Comparison of ENCODE assay signal across 8 cellular contexts in the genomic region with DNA sequence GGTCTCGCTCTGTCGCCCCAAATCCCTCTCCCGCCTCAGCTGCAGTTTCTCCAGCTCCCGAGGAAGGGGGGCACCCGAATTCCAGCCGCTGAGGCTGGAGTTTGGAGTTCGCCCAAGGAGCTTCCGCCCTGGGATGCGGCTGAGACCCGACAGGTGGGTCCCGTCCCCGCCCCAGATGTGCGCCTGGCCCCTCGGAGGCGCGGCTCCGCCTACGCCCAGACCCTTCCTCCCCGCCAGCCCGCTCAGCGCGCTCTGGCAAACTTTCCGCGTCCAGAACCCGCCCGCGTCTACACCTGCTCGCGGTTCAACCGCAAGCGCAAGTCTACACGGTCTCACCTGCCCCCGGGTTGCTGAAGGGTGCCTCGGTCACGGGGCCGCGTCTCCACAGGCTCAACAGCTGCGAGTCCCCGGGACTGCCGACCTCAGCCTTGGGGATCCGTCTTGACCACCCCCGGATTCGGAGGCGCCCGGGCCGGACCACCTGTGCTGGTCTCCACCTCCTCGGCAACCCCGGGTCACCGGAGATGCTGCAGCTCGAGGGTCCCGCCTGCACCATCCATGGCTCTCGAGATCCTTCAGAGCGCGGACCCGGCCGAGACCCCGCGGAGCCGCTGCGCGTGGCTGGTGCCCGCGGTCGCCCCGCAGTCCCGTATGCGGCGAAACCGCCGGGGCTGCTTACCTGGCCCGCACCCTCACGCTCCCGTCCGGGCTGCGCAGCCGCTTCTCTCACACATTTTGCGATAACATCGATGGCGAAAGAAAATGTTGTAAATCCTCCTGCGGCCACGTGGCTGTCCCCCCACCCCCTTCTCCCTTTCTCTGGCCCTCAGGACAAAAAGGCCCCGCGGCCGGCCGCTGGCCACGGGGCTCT.
DNase-seq lines count a peak whose midpoint lies in the region; ATAC-seq and TF ChIP-seq lines count a peak whose summit lies in the region.

No MANE protein-coding gene starts in this region.

- TF ChIP-seq CTCF in esophagus squamous epithelium (IDR thresholded peaks at IDR 0.05) (peak in 1 of 6 experiments; percentile 3), osteocyte (IDR thresholded peaks at IDR 0.05) (no peak)

- H3K27ac ChIP-seq in esophagus squamous epithelium, result peak overlapping the region; percentile 63 to 83 (median 75)

- H3K9me3 Mint-ChIP-seq in osteocyte (ENCODE audit: unreplicated experiment), result no peaks in the 10 kb centered on the region

- H3K4me3 Mint-ChIP-seq in osteocyte (ENCODE audit: unreplicated experiment), result peak overlapping the region; percentile 72

- peaks cover 26 to 72% (median 45%) of the 10 kb centered on the region in 3 donors for H3K4me1 ChIP-seq in esophagus squamous epithelium

- H3K27me3 Mint-ChIP-seq in osteocyte (ENCODE audit: unreplicated experiment), result peaks cover 25% of the 10 kb centered on the region

- WGBS in esophagus squamous epithelium, 2 donors, result 0 to 2% methylated on average over 10 to 16 of the region's 86 CpGs

- DNase-seq in DMS79 treated with DMSO at 0.1 percent for 48 hours (lab: John Stamatoyannopoulos, UW) (peak; percentile 13), DMS79 (lab: John Stamatoyannopoulos, UW) (no peak), T-helper 9 cell (peak; percentile 17), esophagus squamous epithelium (lab: John Stamatoyannopoulos, UW) (no peak), osteocyte (ENCODE audit: extremely low spot score, unreplicated experiment) (no peak), AG20443 (ENCODE audit: low spot score) (no peak), NCI-H2196 treated with DMSO at 0.1 percent for 48 hours (lab: John Stamatoyannopoulos, UW; ENCODE audit: unreplicated experiment) (no peak)

- TF ChIP-seq POLR2A in esophagus squamous epithelium (IDR thresholded peaks at IDR 0.05), result peak in 1 of 4 donors; percentile 49

- H3K4me1 Mint-ChIP-seq in osteocyte (ENCODE audit: unreplicated experiment), result peaks cover 36% of the 10 kb centered on the region

- no peak overlapping the region for H3K27ac Mint-ChIP-seq in osteocyte (ENCODE audit: unreplicated experiment)

- peak; percentile 17 for ATAC-seq in HG03135 (IDR thresholded peaks at IDR 0.05; ENCODE audit: unreplicated experiment)

- H3K36me3 ChIP-seq in esophagus squamous epithelium, result no peaks in the 10 kb centered on the region

- peak overlapping the region; percentile 51 to 76 (median 62) for H3K4me3 ChIP-seq in esophagus squamous epithelium

- peaks cover 0 to 37% (median 0%) of the 10 kb centered on the region in 4 donors for H3K27me3 ChIP-seq in esophagus squamous epithelium

- intact Hi-C loops in esophagus squamous epithelium (cut with DNase I), result no loop called here

- H3K36me3 Mint-ChIP-seq in osteocyte (ENCODE audit: unreplicated experiment), result no peaks in the 10 kb centered on the region

- no peaks in the 10 kb centered on the region for H3K9me3 ChIP-seq in esophagus squamous epithelium

Comparison
In these comparisons a context has a peak if more than half of its experiments do, and no peak if none do; other contexts are left out.
1. DNase-seq: peak in DMS79 treated with DMSO at 0.1 percent for 48 hours (single experiment) and T-helper 9 cell (single experiment); none in DMS79 (single experiment), esophagus squamous epithelium (single experiment), osteocyte (single experiment), AG20443 (single experiment) and NCI-H2196 treated with DMSO at 0.1 percent for 48 hours (single experiment).